In genomic region chr13:83825676-83826075, GRCh38 we compare ENCODE assay signal across 23 cellular contexts. TPM values are rescaled to one million over a fixed set of nuclear protein-coding genes. Genes with fewer than 3 reads are reported as not detected.
DNase-seq lines count a peak whose midpoint lies in the region; ATAC-seq, FAIRE-seq and TF ChIP-seq lines count a peak whose summit lies in the region.
"Had no signal": no experiment of that assay in that cellular context is flagged by ENCODE, and none has a peak within 500 bp of the region (broad histone marks: within the 10 kb centered on the region; RNA-seq: fewer than 3 reads in every experiment).

No MANE protein-coding gene starts in this region.

- H3K27me3 ChIP-seq in pancreas = no peaks in the 10 kb centered on the region
- H3K27me3 ChIP-seq in naive thymus-derived CD4-positive, alpha-beta T cell (ENCODE audit: control insufficient read depth in 2 of 2, insufficient read depth in 2 of 2, low read length in 2 of 2) = no peaks in the 10 kb centered on the region

- CTCF ChIA-PET in naive thymus-derived CD4-positive, alpha-beta T cell (lab: Charles Lee) = no interaction called here

- POLR2A ChIA-PET in naive thymus-derived CD4-positive, alpha-beta T cell (lab: Charles Lee) = no interaction called here

- peaks cover 11% of the 10 kb centered on the region for H3K9me3 Mint-ChIP-seq in activated naive CD8-positive, alpha-beta T cell treated with anti-CD3 and anti-CD28 coated beads, Interleukin-2, amount 50 U/mL, for 24 hours
- H3K9me3 Mint-ChIP-seq in naive thymus-derived CD4-positive, alpha-beta T cell = peaks cover 0 to 8% (median 3%) of the 10 kb centered on the region in 11 donors

- DNase-seq in Ammon's horn (ENCODE audit: low spot score) (peak; percentile 93), anterior cingulate cortex (lab: John Stamatoyannopoulos, UW) (peak in 31 of 58 donors; percentile 2 to 80 (median 29)), globus pallidus (ENCODE audit: low spot score) (peak; percentile 93), pancreas (no peak), NCI-H2081 treated with DMSO at 0.1 percent for 48 hours (lab: John Stamatoyannopoulos, UW) (no peak)
- DNase-seq in activated naive CD8-positive, alpha-beta T cell treated with anti-CD3 and anti-CD28 coated beads, Interleukin-2, amount 50 U/mL, for 24 hours = no peak
- DNase-seq in naive thymus-derived CD4-positive, alpha-beta T cell = no peak
- DNase-seq: C1 segment of cervical spinal cord; EL; NCI-H1048; NCI-H146; NCI-H2081; NCI-H226; NCI-H69; NK-92 treated with Interleukin-12 subunit alpha and Interleukin-12 subunit beta, amount 100 ng/mL, for 24 hours; SHP77 had no signal

- no peak overlapping the region for H3K4me3 Mint-ChIP-seq in activated naive CD8-positive, alpha-beta T cell treated with anti-CD3 and anti-CD28 coated beads, Interleukin-2, amount 50 U/mL, for 24 hours
- no peak overlapping the region for H3K4me3 Mint-ChIP-seq in naive thymus-derived CD4-positive, alpha-beta T cell

- H3K4me3 ChIP-seq in pancreas = no peak overlapping the region
- H3K4me3 ChIP-seq in naive thymus-derived CD4-positive, alpha-beta T cell (ENCODE audit: low read length) = no peak overlapping the region

- no peaks in the 10 kb centered on the region for H3K36me3 ChIP-seq in pancreas
- H3K36me3 ChIP-seq in naive thymus-derived CD4-positive, alpha-beta T cell (ENCODE audit: control insufficient read depth in 2 of 3, insufficient read depth in 3 of 3, low read length in 3 of 3) = no peaks in the 10 kb centered on the region

- no peaks in the 10 kb centered on the region for H3K27me3 Mint-ChIP-seq in activated naive CD8-positive, alpha-beta T cell treated with anti-CD3 and anti-CD28 coated beads, Interleukin-2, amount 50 U/mL, for 24 hours
- no peaks in the 10 kb centered on the region for H3K27me3 Mint-ChIP-seq in naive thymus-derived CD4-positive, alpha-beta T cell

- FAIRE-seq in pancreas (lab: Jason Lieb, UNC) = peak; percentile 29
- FAIRE-seq: GM19239, HepG2 had no signal

- H3K4me1 Mint-ChIP-seq in activated naive CD8-positive, alpha-beta T cell treated with anti-CD3 and anti-CD28 coated beads, Interleukin-2, amount 50 U/mL, for 24 hours = no peaks in the 10 kb centered on the region
- H3K4me1 Mint-ChIP-seq in naive thymus-derived CD4-positive, alpha-beta T cell = no peaks in the 10 kb centered on the region

- no peak overlapping the region for H3K27ac ChIP-seq in pancreas
- no peak overlapping the region for H3K27ac ChIP-seq in naive thymus-derived CD4-positive, alpha-beta T cell (ENCODE audit: low read depth, low read length)
- H3K27ac ChIP-seq: KMS-11 had no signal

- H3K9me3 ChIP-seq in pancreas = no peaks in the 10 kb centered on the region
- H3K9me3 ChIP-seq in naive thymus-derived CD4-positive, alpha-beta T cell (ENCODE audit: control insufficient read depth in 2 of 3, low read length in 3 of 3) = no peaks in the 10 kb centered on the region

- no peak for TF ChIP-seq CTCF in pancreas (IDR thresholded peaks at IDR 0.05)

- H3K27ac Mint-ChIP-seq in activated naive CD8-positive, alpha-beta T cell treated with anti-CD3 and anti-CD28 coated beads, Interleukin-2, amount 50 U/mL, for 24 hours = no peak overlapping the region
- H3K27ac Mint-ChIP-seq in naive thymus-derived CD4-positive, alpha-beta T cell = no peak overlapping the region

- H3K36me3 Mint-ChIP-seq in activated naive CD8-positive, alpha-beta T cell treated with anti-CD3 and anti-CD28 coated beads, Interleukin-2, amount 50 U/mL, for 24 hours (ENCODE audit: low read depth) = no peaks in the 10 kb centered on the region
- H3K36me3 Mint-ChIP-seq in naive thymus-derived CD4-positive, alpha-beta T cell = no peaks in the 10 kb centered on the region

- intact Hi-C loops in pancreas (cut with DNase I) = no loop called here
- intact Hi-C loops in naive thymus-derived CD4-positive, alpha-beta T cell (cut with micrococcal nuclease) = no loop called here

- ATAC-seq in pancreas (peak in 2 of 4 donors; percentile 46 to 53), HG03342 (IDR thresholded peaks at IDR 0.05; ENCODE audit: unreplicated experiment) (no peak)
- ATAC-seq in activated naive CD8-positive, alpha-beta T cell treated with anti-CD3 and anti-CD28 coated beads, Interleukin-2, amount 50 U/mL, for 24 hours = no peak
- ATAC-seq in naive thymus-derived CD4-positive, alpha-beta T cell = no peak
- ATAC-seq: HepG2 had no signal

- peaks cover 7 to 9% (median 7%) of the 10 kb centered on the region in 3 donors for H3K4me1 ChIP-seq in pancreas
- H3K4me1 ChIP-seq in naive thymus-derived CD4-positive, alpha-beta T cell (ENCODE audit: control insufficient read depth in 2 of 2, insufficient read depth in 2 of 2, low read length in 2 of 2) = no peaks in the 10 kb centered on the region

RNA-seq across cellular contexts. Expression of gene SLITRK1, which starts 56.6 kb away (rescaled TPM):
- total RNA-seq in pancreas = 1 to 10 TPM in 1 of 6 donors, under 1 TPM in 5; 0.18 to 1.0 (median 0.39) TPM
- under 1 TPM; 0.19 to 0.33 TPM for polyA plus RNA-seq in pancreas
- total RNA-seq in naive thymus-derived CD4-positive, alpha-beta T cell = not detected
- polyA plus RNA-seq in naive thymus-derived CD4-positive, alpha-beta T cell = not detected
- total RNA-seq: H4, HepG2, MCF 10A, OCI-LY7 had no signal
- polyA plus RNA-seq: HepG2 had no signal

Comparison
In these comparisons a context has a peak if more than half of its experiments do, and no peak if none do; other contexts are left out.
1. DNase-seq: peak in Ammon's horn (single experiment), anterior cingulate cortex (31 of 58) and globus pallidus (single experiment); none in pancreas (0 of 6), NCI-H2081 treated with DMSO at 0.1 percent for 48 hours (single experiment), activated naive CD8-positive, alpha-beta T cell treated with anti-CD3 and anti-CD28 coated beads, Interleukin-2, amount 50 U/mL, for 24 hours (single experiment) and naive thymus-derived CD4-positive, alpha-beta T cell (0 of 9).